15 cellular contexts compared by ENCODE assay signal in the genomic region with DNA sequence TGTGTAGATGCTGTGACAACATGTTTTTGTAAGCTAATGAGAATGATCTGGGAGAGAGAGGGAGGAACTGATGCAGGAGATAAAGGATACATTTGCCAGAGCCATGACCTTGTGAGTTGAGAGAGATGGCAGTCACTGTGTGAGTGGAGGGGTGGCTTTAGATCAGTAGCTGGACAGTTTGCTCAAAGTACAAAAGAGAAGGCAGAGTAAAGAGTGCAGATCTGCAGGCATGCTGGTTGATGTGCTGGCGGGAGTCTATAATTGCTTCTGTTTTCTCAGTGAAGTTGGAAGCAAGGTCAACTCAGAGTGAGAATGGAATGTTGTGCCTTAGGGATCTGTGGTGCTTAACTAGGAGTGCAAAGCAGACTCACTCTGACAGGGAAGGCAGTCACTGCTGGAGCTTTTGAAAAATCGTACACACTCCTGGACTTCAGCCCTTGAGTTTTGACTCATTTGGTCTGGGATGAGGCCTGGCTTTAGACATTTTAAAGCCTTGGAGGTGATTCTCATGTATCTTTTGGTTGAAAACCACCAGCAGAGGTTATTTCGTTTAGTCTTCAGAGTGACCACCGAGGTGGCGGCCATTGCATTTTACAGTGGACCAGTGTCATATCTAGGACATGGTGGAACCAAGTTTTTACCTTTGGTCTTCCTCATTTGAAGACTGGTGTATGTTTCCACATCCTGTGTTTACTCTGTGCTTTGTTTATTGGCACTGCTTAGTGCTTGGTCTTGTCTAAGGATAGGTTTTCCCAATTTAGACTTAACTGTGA. TPM values are rescaled to one million over a fixed set of nuclear protein-coding genes. Genes with fewer than 3 reads are reported as not detected.
DNase-seq lines count a peak whose midpoint lies in the region; ATAC-seq and TF ChIP-seq lines count a peak whose summit lies in the region.
"Had no signal": no experiment of that assay in that cellular context is flagged by ENCODE, and none has a peak within 500 bp of the region (broad histone marks: within the 10 kb centered on the region; RNA-seq: fewer than 3 reads in every experiment).

No MANE protein-coding gene starts in this region.

- in situ Hi-C loops in astrocyte of the cerebellum (cut with HindIII; ENCODE audit: low sequenced_read_pairs): no loop called here

- H3K4me3 ChIP-seq in astrocyte of the cerebellum (ENCODE audit: low read depth, low read length): no peak overlapping the region
- no peak overlapping the region for H3K4me3 ChIP-seq in right atrium auricular region
- H3K4me3 ChIP-seq: ascending aorta, prostate gland had no signal

- peaks cover 0 to 19% of the 10 kb centered on the region in 2 donors for H3K4me1 ChIP-seq in right atrium auricular region
- H3K4me1 ChIP-seq: ascending aorta, prostate gland had no signal

- H3K9me3 Mint-ChIP-seq in activated naive CD8-positive, alpha-beta T cell treated with anti-CD3 and anti-CD28 coated beads, Interleukin-2, amount 50 U/mL, for 24 hours: no peaks in the 10 kb centered on the region
- no peaks in the 10 kb centered on the region for H3K9me3 Mint-ChIP-seq in activated CD4-positive, alpha-beta memory T cell treated with anti-CD3 and anti-CD28 coated beads for 36 hours

- H3K27me3 ChIP-seq in right atrium auricular region: no peaks in the 10 kb centered on the region
- H3K27me3 ChIP-seq: ascending aorta had no signal

- TF ChIP-seq CTCF in astrocyte of the cerebellum (IDR thresholded peaks at IDR 0.05; ENCODE audit: low read depth, low read length, missing control alignments): no peak
- no peak for TF ChIP-seq CTCF in right atrium auricular region (IDR thresholded peaks at IDR 0.05)

- DNase-seq in GM04503 (ENCODE audit: low read depth) (peak; percentile 61), astrocyte of the cerebellum (ENCODE audit: low read depth) (peak; percentile 3), right atrium auricular region (ENCODE audit: low spot score) (no peak), sciatic nerve (ENCODE audit: low spot score) (no peak), COLO668 (lab: John Stamatoyannopoulos, UW; ENCODE audit: unreplicated experiment) (no peak)
- no peak for DNase-seq in activated naive CD8-positive, alpha-beta T cell treated with anti-CD3 and anti-CD28 coated beads, Interleukin-2, amount 50 U/mL, for 24 hours
- DNase-seq in activated CD4-positive, alpha-beta memory T cell treated with anti-CD3 and anti-CD28 coated beads for 36 hours: no peak
- DNase-seq: activated CD4-positive, alpha-beta T cell treated with anti-CD3 and anti-CD28 coated beads for 1 hour; NCI-H2081; NK-92 treated with Interleukin-12 subunit alpha and Interleukin-12 subunit beta, amount 100 ng/mL, for 24 hours; stimulated activated CD4-positive, alpha-beta T cell treated with anti-CD3 and anti-CD28 coated beads, Interleukin-4, amount 100 ng/mL, for 4 hours; stimulated activated naive CD4-positive, alpha-beta T cell treated with Interleukin-2 at 50 U/mL for 16 hours had no signal

- H3K27ac ChIP-seq in right atrium auricular region: peak overlapping the region; percentile 41 to 77
- H3K27ac ChIP-seq: ascending aorta, prostate gland had no signal

- no peaks in the 10 kb centered on the region for H3K27me3 Mint-ChIP-seq in activated naive CD8-positive, alpha-beta T cell treated with anti-CD3 and anti-CD28 coated beads, Interleukin-2, amount 50 U/mL, for 24 hours
- no peaks in the 10 kb centered on the region for H3K27me3 Mint-ChIP-seq in activated CD4-positive, alpha-beta memory T cell treated with anti-CD3 and anti-CD28 coated beads for 36 hours

- POLR2A ChIA-PET in activated CD4-positive, alpha-beta memory T cell treated with anti-CD3 and anti-CD28 coated beads for 36 hours (lab: Charles Lee): no interaction called here

- H3K9me3 ChIP-seq in right atrium auricular region: no peaks in the 10 kb centered on the region
- H3K9me3 ChIP-seq: ascending aorta, prostate gland had no signal

- peaks cover 18% of the 10 kb centered on the region for H3K4me1 Mint-ChIP-seq in activated naive CD8-positive, alpha-beta T cell treated with anti-CD3 and anti-CD28 coated beads, Interleukin-2, amount 50 U/mL, for 24 hours
- no peaks in the 10 kb centered on the region for H3K4me1 Mint-ChIP-seq in activated CD4-positive, alpha-beta memory T cell treated with anti-CD3 and anti-CD28 coated beads for 36 hours (ENCODE audit: low read depth)

- intact Hi-C loops in sciatic nerve (cut with DNase I): no loop called here
- intact Hi-C loops in activated CD4-positive, alpha-beta memory T cell treated with anti-CD3 and anti-CD28 coated beads for 36 hours (cut with micrococcal nuclease): no loop called here

- CTCF ChIA-PET in activated CD4-positive, alpha-beta memory T cell treated with anti-CD3 and anti-CD28 coated beads for 36 hours (lab: Charles Lee): interaction anchor here (1.1 kb wide), 1 partner anchor 85 kb away, joined by 3 read pairs; no protein-coding TSS in a partner anchor

- H3K27ac Mint-ChIP-seq in activated naive CD8-positive, alpha-beta T cell treated with anti-CD3 and anti-CD28 coated beads, Interleukin-2, amount 50 U/mL, for 24 hours: no peak overlapping the region
- no peak overlapping the region for H3K27ac Mint-ChIP-seq in activated CD4-positive, alpha-beta memory T cell treated with anti-CD3 and anti-CD28 coated beads for 36 hours

- H3K36me3 Mint-ChIP-seq in activated naive CD8-positive, alpha-beta T cell treated with anti-CD3 and anti-CD28 coated beads, Interleukin-2, amount 50 U/mL, for 24 hours (ENCODE audit: low read depth): peaks cover 42% of the 10 kb centered on the region
- peaks cover 33% of the 10 kb centered on the region for H3K36me3 Mint-ChIP-seq in activated CD4-positive, alpha-beta memory T cell treated with anti-CD3 and anti-CD28 coated beads for 36 hours

- H3K4me3 Mint-ChIP-seq in activated naive CD8-positive, alpha-beta T cell treated with anti-CD3 and anti-CD28 coated beads, Interleukin-2, amount 50 U/mL, for 24 hours: no peak overlapping the region
- H3K4me3 Mint-ChIP-seq in activated CD4-positive, alpha-beta memory T cell treated with anti-CD3 and anti-CD28 coated beads for 36 hours: no peak overlapping the region

- ATAC-seq in sciatic nerve (peak; percentile 81), HG03432 (IDR thresholded peaks at IDR 0.05; ENCODE audit: unreplicated experiment) (no peak)
- ATAC-seq in activated naive CD8-positive, alpha-beta T cell treated with anti-CD3 and anti-CD28 coated beads, Interleukin-2, amount 50 U/mL, for 24 hours: no peak

- peaks cover 17% of the 10 kb centered on the region for H3K36me3 ChIP-seq in right atrium auricular region

RNA-seq across cellular contexts. Expression of a gene that starts 49.6 kb away (rescaled TPM):
- total RNA-seq in right atrium auricular region: 10 to 100 TPM; 21.8 to 30.4 TPM
- total RNA-seq in sciatic nerve: 64.0 TPM
- total RNA-seq in activated CD4-positive, alpha-beta memory T cell treated with anti-CD3 and anti-CD28 coated beads for 36 hours: 10 to 100 TPM; 46.3 to 46.6 TPM

Comparison
In these comparisons a context has a peak if more than half of its experiments do, and no peak if none do; other contexts are left out.
1. DNase-seq: peak in GM04503 (single experiment) and astrocyte of the cerebellum (single experiment); none in right atrium auricular region (single experiment), sciatic nerve (single experiment), activated naive CD8-positive, alpha-beta T cell treated with anti-CD3 and anti-CD28 coated beads, Interleukin-2, amount 50 U/mL, for 24 hours (single experiment), activated CD4-positive, alpha-beta memory T cell treated with anti-CD3 and anti-CD28 coated beads for 36 hours (single experiment) and COLO668 (single experiment).